Comparison of ENCODE assay signal across 17 cellular contexts in genomic region chr10:110992011-110992800, GRCh38.
A peak's percentile ranks its signal among the peaks of the same experiment; 100 is the strongest.
DNase-seq lines count a peak whose midpoint lies in the region; ATAC-seq and FAIRE-seq lines count a peak whose summit lies in the region.
"Had no signal": no experiment of that assay in that cellular context is flagged by ENCODE, and none has a peak within 500 bp of the region (broad histone marks: within the 10 kb centered on the region; RNA-seq: fewer than 3 reads in every experiment).

No MANE protein-coding gene starts in this region.

- H3K9me3 Mint-ChIP-seq in activated naive CD8-positive, alpha-beta T cell treated with anti-CD3 and anti-CD28 coated beads, Interleukin-2, amount 50 U/mL, for 24 hours, result peaks cover 7% of the 10 kb centered on the region
- no peaks in the 10 kb centered on the region for H3K9me3 Mint-ChIP-seq in memory B cell

- FAIRE-seq in A204.1 (lab: Jason Lieb, UNC) (peak; percentile 61), G401.6 (lab: Jason Lieb, UNC) (peak; percentile 60)

- H3K27ac Mint-ChIP-seq in activated naive CD8-positive, alpha-beta T cell treated with anti-CD3 and anti-CD28 coated beads, Interleukin-2, amount 50 U/mL, for 24 hours, result no peak overlapping the region
- peak overlapping the region; percentile 17 for H3K27ac Mint-ChIP-seq in memory B cell

- ATAC-seq in activated naive CD8-positive, alpha-beta T cell treated with anti-CD3 and anti-CD28 coated beads, Interleukin-2, amount 50 U/mL, for 24 hours, result no peak
- ATAC-seq in memory B cell (ENCODE audit: low read depth) (no peak), GM21526 (IDR thresholded peaks at IDR 0.05; ENCODE audit: low FRiP score, unreplicated experiment) (no peak), HG03460 (IDR thresholded peaks at IDR 0.05; ENCODE audit: unreplicated experiment) (no peak)
- ATAC-seq: HCT116 had no signal

- no peaks in the 10 kb centered on the region for H3K27me3 Mint-ChIP-seq in activated naive CD8-positive, alpha-beta T cell treated with anti-CD3 and anti-CD28 coated beads, Interleukin-2, amount 50 U/mL, for 24 hours
- no peaks in the 10 kb centered on the region for H3K27me3 Mint-ChIP-seq in memory B cell

- H3K4me1 Mint-ChIP-seq in activated naive CD8-positive, alpha-beta T cell treated with anti-CD3 and anti-CD28 coated beads, Interleukin-2, amount 50 U/mL, for 24 hours, result peaks cover 43% of the 10 kb centered on the region
- H3K4me1 Mint-ChIP-seq in memory B cell, result peaks cover 22% of the 10 kb centered on the region

- DNase-seq in activated naive CD8-positive, alpha-beta T cell treated with anti-CD3 and anti-CD28 coated beads, Interleukin-2, amount 50 U/mL, for 24 hours, result no peak
- DNase-seq in memory B cell (ENCODE audit: low spot score in 2 of 2) (no peak), DMS153 treated with DMSO at 0.1 percent for 48 hours (lab: John Stamatoyannopoulos, UW; ENCODE audit: unreplicated experiment) (no peak)
- DNase-seq in stimulated activated naive CD4-positive, alpha-beta T cell (lab: John Stamatoyannopoulos, UW), result no peak
- DNase-seq: activated CD4-positive, CD25-positive, alpha-beta regulatory T cell treated with anti-CD3 and anti-CD28 coated beads, Interleukin-2, amount 50 U/mL, for 72 hours; adrenal gland; C1 segment of cervical spinal cord; hypothalamus; NCI-H1417; NCI-H526; SHP77 treated with DMSO at 0.1 percent for 48 hours; uterus had no signal

- H3K4me3 Mint-ChIP-seq in activated naive CD8-positive, alpha-beta T cell treated with anti-CD3 and anti-CD28 coated beads, Interleukin-2, amount 50 U/mL, for 24 hours, result peak overlapping the region; percentile 67
- no peak overlapping the region for H3K4me3 Mint-ChIP-seq in memory B cell

- H3K36me3 Mint-ChIP-seq in activated naive CD8-positive, alpha-beta T cell treated with anti-CD3 and anti-CD28 coated beads, Interleukin-2, amount 50 U/mL, for 24 hours (ENCODE audit: low read depth), result peaks cover 23% of the 10 kb centered on the region
- peaks cover 16% of the 10 kb centered on the region for H3K36me3 Mint-ChIP-seq in memory B cell
